In genomic region chr1:22749919-22750670, GRCh38 we compare ENCODE assay signal across 9 cellular contexts. TPM values are rescaled to one million over a fixed set of nuclear protein-coding genes. Genes with fewer than 3 reads are reported as not detected.
DNase-seq lines count a peak whose midpoint lies in the region; ATAC-seq and TF ChIP-seq lines count a peak whose summit lies in the region.
"Had no signal": no experiment of that assay in that cellular context is flagged by ENCODE, and none has a peak within 500 bp of the region (broad histone marks: within the 10 kb centered on the region; RNA-seq: fewer than 3 reads in every experiment).

No MANE protein-coding gene starts in this region.

- ATAC-seq in left lobe of liver (peak; percentile 15), GM18519 (IDR thresholded peaks at IDR 0.05; ENCODE audit: low FRiP score, unreplicated experiment) (no peak), GM18861 (IDR thresholded peaks at IDR 0.05; ENCODE audit: unreplicated experiment) (no peak)

- no peaks in the 10 kb centered on the region for H3K9me3 Mint-ChIP-seq in Calu3 (ENCODE audit: low read depth, unreplicated experiment)

- 0% methylated on average over 5 of the region's 5 CpGs for WGBS in thyroid gland, 2 donors

- peaks cover 29% of the 10 kb centered on the region for H3K4me1 Mint-ChIP-seq in Calu3 (ENCODE audit: low read depth, unreplicated experiment)

- H3K36me3 ChIP-seq in ascending aorta (no peaks in the 10 kb centered on the region), thyroid gland (no peaks in the 10 kb centered on the region)

- peaks cover 6% of the 10 kb centered on the region for H3K36me3 Mint-ChIP-seq in Calu3 (ENCODE audit: insufficient read depth, unreplicated experiment)

- TF ChIP-seq POLR2A in thyroid gland (IDR thresholded peaks at IDR 0.05): peak in 1 of 2 donors; percentile 33

- H3K27me3 ChIP-seq in ascending aorta (no peaks in the 10 kb centered on the region), thyroid gland (no peaks in the 10 kb centered on the region)

- no peak overlapping the region for H3K4me3 Mint-ChIP-seq in Calu3 (ENCODE audit: low read depth, unreplicated experiment)

- no peak overlapping the region for H3K4me3 ChIP-seq in ascending aorta
- H3K4me3 ChIP-seq in thyroid gland (replicated peaks in 1 of 3): no peak overlapping the region

- intact Hi-C loops in Calu3 (cut with micrococcal nuclease; ENCODE audit: unreplicated experiment) (loop anchor here (5.0 kb wide), 1 partner anchor 82 kb away; no protein-coding TSS in a partner anchor), ascending aorta (cut with DNase I) (no loop called here), thyroid gland (cut with DNase I) (no loop called here)

- BruUV-seq in Calu3 (replicated peaks; lab: Mats Ljungman, UMichigan): TSS peak; percentile 59

- H3K27ac ChIP-seq in ascending aorta (peak overlapping the region; percentile 61 to 68), thyroid gland (peak overlapping the region; percentile 87 to 89 (median 88))
- H3K27ac ChIP-seq: KMS-11 had no signal

- peak overlapping the region; percentile 81 for H3K27ac Mint-ChIP-seq in Calu3 (ENCODE audit: unreplicated experiment)

- DNase-seq in Calu3: peak; percentile 58
- DNase-seq in Kasumi-1 (lab: John Stamatoyannopoulos, UW): peak; percentile 50 to 60
- DNase-seq in ascending aorta (ENCODE audit: low spot score in 2 of 2): peak; percentile 33 to 77
- DNase-seq in left lobe of liver (ENCODE audit: low spot score): no peak
- DNase-seq in thyroid gland: peak; percentile 82 to 83
- no peak for DNase-seq in activated CD8-positive, alpha-beta memory T cell treated with anti-CD3 and anti-CD28 coated beads for 24 hours

- TF ChIP-seq CTCF in Calu3 (IDR thresholded peaks at IDR 0.05; ENCODE audit: unreplicated experiment): no peak
- no peak for TF ChIP-seq CTCF in ascending aorta (IDR thresholded peaks at IDR 0.05)
- no peak for TF ChIP-seq CTCF in thyroid gland (IDR thresholded peaks at IDR 0.05)

- H3K27me3 Mint-ChIP-seq in Calu3 (ENCODE audit: unreplicated experiment): no peaks in the 10 kb centered on the region

- H3K9me3 ChIP-seq in ascending aorta (no peaks in the 10 kb centered on the region), thyroid gland (no peaks in the 10 kb centered on the region)

- CTCF ChIA-PET in Calu3 (lab: Charles Lee): interaction anchor here (0.9 to 1.3 kb wide), 2 partner anchors 82 to 112 kb away, joined by 3 to 5 read pairs; no protein-coding TSS in a partner anchor

- H3K4me1 ChIP-seq in ascending aorta (peaks cover 0 to 5% of the 10 kb centered on the region in 2 donors), thyroid gland (peaks cover 42 to 54% of the 10 kb centered on the region in 2 donors)

RNA-seq across cellular contexts. Expression of gene EPHB2, which starts 39.5 kb away (rescaled TPM):
- total RNA-seq in Calu3 (2022): 15.6 and 19.3 TPM in 2 replicates
- total RNA-seq in ascending aorta: 3.2 TPM
- total RNA-seq in left lobe of liver: 0.38 TPM
- total RNA-seq in thyroid gland: 10 to 100 TPM in 3 of 4 donors, 1 to 10 TPM in 1; 7.5 to 27.3 (median 23.8) TPM

Comparison
In these comparisons a context has a peak if more than half of its experiments do, and no peak if none do; other contexts are left out.
1. DNase-seq: peak in Calu3 (single experiment), Kasumi-1 (2 of 2), ascending aorta (2 of 2) and thyroid gland (2 of 2); none in left lobe of liver (single experiment) and activated CD8-positive, alpha-beta memory T cell treated with anti-CD3 and anti-CD28 coated beads for 24 hours (single experiment).